Comparison of ENCODE assay signal across 8 cellular contexts in the genomic region with DNA sequence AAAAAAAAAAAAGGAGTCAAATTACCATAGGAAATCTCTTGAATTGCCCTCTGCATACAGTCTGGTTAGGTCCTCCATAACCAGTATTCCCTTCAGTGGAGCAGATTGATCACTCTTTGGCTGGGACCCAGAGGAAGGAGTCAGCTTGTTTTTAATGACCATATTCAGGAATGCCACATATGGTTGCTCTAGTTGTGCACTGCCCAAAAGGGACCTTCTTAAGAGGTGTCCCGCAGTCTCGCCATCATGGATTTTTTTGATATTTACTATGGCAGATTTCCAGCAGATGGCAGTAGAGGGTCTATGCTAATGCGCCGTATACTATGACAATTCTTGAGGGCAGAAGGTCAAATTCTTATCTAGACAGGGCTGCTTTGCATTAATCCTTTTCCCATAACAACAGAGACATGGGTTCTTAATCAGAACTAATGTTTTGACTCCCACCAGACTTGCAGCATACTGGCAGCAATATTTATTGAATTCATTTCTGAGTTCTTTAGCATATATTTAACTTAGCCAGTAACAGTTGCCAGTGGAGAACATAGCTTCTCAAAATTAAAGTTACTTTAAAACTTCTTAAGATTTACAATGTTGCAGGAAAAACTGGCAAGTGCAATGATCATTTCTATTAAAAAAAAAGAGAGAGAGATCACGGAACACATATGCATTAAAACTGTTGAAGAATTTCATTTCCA.
DNase-seq lines count a peak whose midpoint lies in the region; FAIRE-seq and TF ChIP-seq lines count a peak whose summit lies in the region.

No MANE protein-coding gene starts in this region.

- no peaks in the 10 kb centered on the region for H3K4me1 ChIP-seq in iPS DF 6.9 (ENCODE audit: control insufficient read depth, insufficient read depth, low read length)

- H3K36me3 ChIP-seq in iPS DF 6.9 (ENCODE audit: control insufficient read depth, insufficient read depth, low read length) = no peaks in the 10 kb centered on the region

- TF ChIP-seq CTCF in NB4 (IDR thresholded peaks at IDR 0.05; ENCODE audit: low read depth, low read length) = peak; percentile 63
- TF ChIP-seq CTCF in coronary artery (IDR thresholded peaks at IDR 0.05) = no peak

- H3K9me3 ChIP-seq in iPS DF 6.9 (ENCODE audit: control insufficient read depth, insufficient read depth, low read length) = peaks cover 2% of the 10 kb centered on the region

- FAIRE-seq in H54 (lab: Jason Lieb, UNC) = no peak

- peak; percentile 87 for DNase-seq in DMS 273 (lab: John Stamatoyannopoulos, UW; ENCODE audit: unreplicated experiment)
- DNase-seq in H54 (ENCODE audit: insufficient read length, low spot score) = peak; percentile 28
- DNase-seq in NB4 (ENCODE audit: low read depth) = peak; percentile 83
- DNase-seq in T-helper 1 cell = peak in 4 of 5 donors; percentile 23 to 74 (median 52)
- DNase-seq in amniotic stem cell (lab: John Stamatoyannopoulos, UW) = peak; percentile 28
- peak; percentile 31 for DNase-seq in iPS DF 6.9 (ENCODE audit: low read depth, low spot score)
- peak; percentile 25 to 49 (median 40) for DNase-seq in stimulated activated CD4-positive, alpha-beta T cell treated with anti-CD3 and anti-CD28 coated beads, Interleukin-1b, Interleukin-23, amount 100 ng/mL, for 24 hours (ENCODE audit: low read depth in 4 of 4, low spot score in 1 of 4)
- no peak for DNase-seq in coronary artery (ENCODE audit: low spot score)

- TF ChIP-seq POLR2A in H54 (IDR thresholded peaks at IDR 0.05; ENCODE audit: low read depth, low read length) = no peak
- no peak for TF ChIP-seq POLR2A in NB4 (IDR thresholded peaks at IDR 0.05; ENCODE audit: extremely low read depth, insufficient read length)

- H3K4me3 ChIP-seq in NB4 (ENCODE audit: low read depth, low read length) (no peak overlapping the region), iPS DF 6.9 (ENCODE audit: low read length) (no peak overlapping the region), coronary artery (no peak overlapping the region)

- no CpG with 5 or more reads among the region's 5 CpGs for WGBS in iPS DF 6.9 (ENCODE audit: insufficient coverage, insufficient read length)

- no peak overlapping the region for H3K27ac ChIP-seq in iPS DF 6.9 (ENCODE audit: low read length)
- no peak overlapping the region for H3K27ac ChIP-seq in coronary artery

- H3K27me3 ChIP-seq in iPS DF 6.9 (ENCODE audit: control insufficient read depth, insufficient read depth, low read length) = no peaks in the 10 kb centered on the region
